13 cellular contexts compared by ENCODE assay signal in genomic region chr15:36601497-36601932, GRCh38. TPM values are rescaled to one million over a fixed set of nuclear protein-coding genes. Genes with fewer than 3 reads are reported as not detected.
DNase-seq lines count a peak whose midpoint lies in the region; ATAC-seq and TF ChIP-seq lines count a peak whose summit lies in the region.
"Had no signal": no experiment of that assay in that cellular context is flagged by ENCODE, and none has a peak within 500 bp of the region (broad histone marks: within the 10 kb centered on the region; RNA-seq: fewer than 3 reads in every experiment).

No MANE protein-coding gene starts in this region.

- no peak overlapping the region for H3K4me2 ChIP-seq in neural progenitor cell

- no peaks in the 10 kb centered on the region for H3K9me3 Mint-ChIP-seq in chondrocyte (ENCODE audit: low read depth)
- peaks cover 2% of the 10 kb centered on the region for H3K9me3 Mint-ChIP-seq in neural progenitor cell
- H3K9me3 Mint-ChIP-seq: CD8-positive, alpha-beta memory T cell; stimulated activated naive B cell treated with anti-CD40 and anti-IgM and Interleukin-4, amounts not matched to agents 10 μg/mL and 1 μg/mL and 100 μg/mL, for 72 hours had no signal

- peaks cover 3% of the 10 kb centered on the region for H4K20me1 ChIP-seq in neural progenitor cell (ENCODE audit: low read depth)

- H2AFZ ChIP-seq in neural progenitor cell (replicated peaks), result no peak overlapping the region

- H3K27me3 Mint-ChIP-seq in chondrocyte (ENCODE audit: low read depth) (no peaks in the 10 kb centered on the region), neural progenitor cell (ENCODE audit: insufficient read depth, low read depth) (peaks cover 3% of the 10 kb centered on the region)
- H3K27me3 Mint-ChIP-seq: CD8-positive, alpha-beta memory T cell; stimulated activated naive B cell treated with anti-CD40 and anti-IgM and Interleukin-4, amounts not matched to agents 10 μg/mL and 1 μg/mL and 100 μg/mL, for 72 hours had no signal

- H3K27ac Mint-ChIP-seq in chondrocyte (ENCODE audit: unreplicated experiment) (peak overlapping the region; percentile 82), neural progenitor cell (peak overlapping the region; percentile 46)
- H3K27ac Mint-ChIP-seq: CD8-positive, alpha-beta memory T cell; stimulated activated naive B cell treated with anti-CD40 and anti-IgM and Interleukin-4, amounts not matched to agents 10 μg/mL and 1 μg/mL and 100 μg/mL, for 72 hours had no signal

- H3K36me3 Mint-ChIP-seq in chondrocyte (ENCODE audit: low read depth), result no peaks in the 10 kb centered on the region
- peaks cover 2% of the 10 kb centered on the region for H3K36me3 Mint-ChIP-seq in neural progenitor cell

- peaks cover 15% of the 10 kb centered on the region for H3K4me1 ChIP-seq in neural progenitor cell

- H3K4me3 ChIP-seq in neural progenitor cell, result no peak overlapping the region

- no peaks in the 10 kb centered on the region for H3F3A ChIP-seq in neural progenitor cell (ENCODE audit: low read depth)

- peak; percentile 76 for ATAC-seq in HG02885 (IDR thresholded peaks at IDR 0.05; ENCODE audit: poor library complexity, unreplicated experiment)
- ATAC-seq: HCT116 had no signal

- H3K4me1 Mint-ChIP-seq in chondrocyte (ENCODE audit: low read depth) (peaks cover 39% of the 10 kb centered on the region), neural progenitor cell (peaks cover 37% of the 10 kb centered on the region)

- H3K9ac ChIP-seq in neural progenitor cell, result no peak overlapping the region

- H3K9me3 ChIP-seq in neural progenitor cell (ENCODE audit: low read depth), result no peaks in the 10 kb centered on the region

- no peak overlapping the region for H3K27ac ChIP-seq in neural progenitor cell
- H3K27ac ChIP-seq: WERI-Rb-1 had no signal

- TF ChIP-seq CTCF in chondrocyte (IDR thresholded peaks at IDR 0.05) (no peak), neural progenitor cell (IDR thresholded peaks at IDR 0.05) (no peak)

- H3K79me2 ChIP-seq in neural progenitor cell (ENCODE audit: low read depth), result no peaks in the 10 kb centered on the region

- H3K36me3 ChIP-seq in neural progenitor cell, result no peaks in the 10 kb centered on the region
- H3K36me3 ChIP-seq: WERI-Rb-1 had no signal

- DNase-seq in Daoy (ENCODE audit: low read depth) (peak; percentile 58), chondrocyte (ENCODE audit: low spot score) (no peak), neural progenitor cell (ENCODE audit: low spot score) (no peak), NCI-H1048 (lab: John Stamatoyannopoulos, UW) (no peak), HuH-7 (ENCODE audit: low spot score) (no peak), islet precursor cell (no peak)
- no peak for DNase-seq in stimulated activated CD4-positive, alpha-beta T cell treated with anti-CD3 and anti-CD28 coated beads, Interleukin-1b, Interleukin-23, amount 100 ng/mL, for 48 hours
- DNase-seq: CD8-positive, alpha-beta memory T cell; NCI-H187 treated with DMSO at 0.1 percent for 48 hours; stimulated activated naive B cell treated with anti-CD40 and anti-IgM and Interleukin-4, amounts not matched to agents 10 μg/mL and 1 μg/mL and 100 μg/mL, for 72 hours; WERI-Rb-1 had no signal

- no peaks in the 10 kb centered on the region for H3K27me3 ChIP-seq in neural progenitor cell

- H3K4me3 Mint-ChIP-seq in chondrocyte (ENCODE audit: unreplicated experiment) (peak overlapping the region; percentile 7), neural progenitor cell (no peak overlapping the region)
- H3K4me3 Mint-ChIP-seq: CD8-positive, alpha-beta memory T cell; stimulated activated naive B cell treated with anti-CD40 and anti-IgM and Interleukin-4, amounts not matched to agents 10 μg/mL and 1 μg/mL and 100 μg/mL, for 72 hours had no signal

RNA-seq across cellular contexts. Expression of gene CDIN1, which starts 22.1 kb away (rescaled TPM):
- total RNA-seq in Daoy (2014; rRNA removed; shearing (Covaris generic)), result 16.2 and 20.5 TPM in 2 replicates
- total RNA-seq in chondrocyte (17.4 to 22.1 TPM (median 17.7 TPM) in 3 replicates), neural progenitor cell (ENCODE audit: low replicate concordance) (13.2 and 13.3 TPM in 2 replicates)
